1 cellular context compared by ENCODE assay signal in genomic region chr2:159046966-159047365, GRCh38.
TF ChIP-seq lines count a peak whose summit lies in the region.

No MANE protein-coding gene starts in this region.

TF ChIP-seq in GM23338, 12 proteins besides CTCF, POLR2A, EP300 and RAD21 (continued from another document):
- TF ChIP-seq ZNF462 (CRISPR knock-in tag; IDR thresholded peaks at IDR 0.05): no peak
- TF ChIP-seq JUNB (IDR thresholded peaks at IDR 0.05; ENCODE audit: unreplicated experiment): no peak
- TF ChIP-seq CREB1 (CRISPR knock-in tag; IDR thresholded peaks at IDR 0.05; ENCODE audit: low read depth): no peak
